Comparison of ENCODE assay signal across 9 cellular contexts in genomic region chr14:96796851-96797187, GRCh38. TPM values are rescaled to one million over a fixed set of nuclear protein-coding genes. Genes with fewer than 3 reads are reported as not detected.
DNase-seq lines count a peak whose midpoint lies in the region; FAIRE-seq and TF ChIP-seq lines count a peak whose summit lies in the region.
"Had no signal": no experiment of that assay in that cellular context is flagged by ENCODE, and none has a peak within 500 bp of the region (broad histone marks: within the 10 kb centered on the region; RNA-seq: fewer than 3 reads in every experiment).

No MANE protein-coding gene starts in this region.

- TF ChIP-seq CTCF in HL-60 (IDR thresholded peaks at IDR 0.05; ENCODE audit: insufficient read depth, low read length), result no peak
- no peak for TF ChIP-seq CTCF in MCF 10A (IDR thresholded peaks at IDR 0.05; ENCODE audit: unreplicated experiment)
- no peak for TF ChIP-seq CTCF in parathyroid adenoma (IDR thresholded peaks at IDR 0.05)

- no peak overlapping the region for H3K27ac Mint-ChIP-seq in MCF 10A (ENCODE audit: low read depth, unreplicated experiment)

- H3K9me3 ChIP-seq in parathyroid adenoma (ENCODE audit: control insufficient read depth, low read length), result no peaks in the 10 kb centered on the region
- no peaks in the 10 kb centered on the region for H3K9me3 ChIP-seq in small intestine (ENCODE audit: control insufficient read depth, low read depth)

- no peak overlapping the region for H2AFZ ChIP-seq in parathyroid adenoma

- intact Hi-C loops in MCF 10A (cut with micrococcal nuclease), result loop anchor here (1.0 to 2.0 kb wide), 2 partner anchors 14 to 30 kb away; no protein-coding TSS in a partner anchor

- H3K27me3 ChIP-seq in HL-60 (ENCODE audit: insufficient read depth, poor library complexity, severe bottlenecking), result no peaks in the 10 kb centered on the region
- no peaks in the 10 kb centered on the region for H3K27me3 ChIP-seq in parathyroid adenoma (ENCODE audit: control insufficient read depth, insufficient read depth, low read length)
- peaks cover 0 to 1% of the 10 kb centered on the region in 2 donors for H3K27me3 ChIP-seq in small intestine (ENCODE audit: control insufficient read depth in 2 of 2, insufficient read depth in 2 of 2, low read length in 2 of 2)
- H3K27me3 ChIP-seq: brain microvascular endothelial cell had no signal

- H3K9ac ChIP-seq in parathyroid adenoma, result no peak overlapping the region

- no peaks in the 10 kb centered on the region for H3K27me3 Mint-ChIP-seq in MCF 10A (ENCODE audit: insufficient read depth, unreplicated experiment)

- H3K4me1 ChIP-seq in parathyroid adenoma (no peaks in the 10 kb centered on the region), small intestine (ENCODE audit: control insufficient read depth in 2 of 2, insufficient read depth in 1 of 2, low read depth in 1 of 2, low read length in 1 of 2) (no peaks in the 10 kb centered on the region)

- CTCF ChIA-PET in MCF 10A (lab: Yijun Ruan, JAX), result interaction anchor here (0.6 to 3.2 kb wide), 4 partner anchors 14 to 57 kb away, joined by 3 to 15 read pairs (median 3); no protein-coding TSS in a partner anchor

- peaks cover 11% of the 10 kb centered on the region for H3K79me2 ChIP-seq in parathyroid adenoma

- POLR2A ChIA-PET in MCF 10A (lab: Yijun Ruan, JAX), result interaction anchor here (0.8 to 4.1 kb wide), 14 partner anchors 9 to 292 kb away, joined by 3 to 35 read pairs (median 8); no protein-coding TSS in a partner anchor

- H3K4me3 ChIP-seq in HL-60 (replicated peaks; ENCODE audit: insufficient read depth, low read length) (no peak overlapping the region), parathyroid adenoma (ENCODE audit: low read depth, low read length) (no peak overlapping the region), small intestine (ENCODE audit: low read depth in 1 of 2, low read length in 2 of 2) (no peak overlapping the region)

- H3K36me3 Mint-ChIP-seq in MCF 10A (ENCODE audit: insufficient read depth, unreplicated experiment), result no peaks in the 10 kb centered on the region

- FAIRE-seq in small intestine (lab: Jason Lieb, UNC), result no peak

- H3K36me3 ChIP-seq in parathyroid adenoma (ENCODE audit: control insufficient read depth, insufficient read depth, low read length) (no peaks in the 10 kb centered on the region), small intestine (ENCODE audit: control insufficient read depth in 2 of 2, insufficient read depth in 2 of 2, low read length in 2 of 2) (no peaks in the 10 kb centered on the region)
- H3K36me3 ChIP-seq: brain microvascular endothelial cell had no signal

- H3K4me3 Mint-ChIP-seq in MCF 10A (ENCODE audit: unreplicated experiment), result peak overlapping the region; percentile 85

- DNase-seq in SIG-M5 (lab: John Stamatoyannopoulos, UW) (peak; percentile 43), SIG-M5 treated with dmso at 0.1 percent for 504 hours (lab: John Stamatoyannopoulos, UW; ENCODE audit: unreplicated experiment) (no peak), HL-60 (ENCODE audit: low read depth in 1 of 2, low spot score in 1 of 2) (no peak), MCF 10A (ENCODE audit: unreplicated experiment) (peak; percentile 10), HPDE6-E6E7 (ENCODE audit: extremely low spot score) (no peak), small intestine (no peak)
- DNase-seq in stimulated activated CD4-positive, alpha-beta T cell treated with anti-CD3 and anti-CD28 coated beads, Interleukin-2, amount 100 ng/mL, for 48 hours, result no peak

- no peaks in the 10 kb centered on the region for H3K9me3 Mint-ChIP-seq in MCF 10A (ENCODE audit: unreplicated experiment)

- H3K27ac ChIP-seq in HL-60 (replicated peaks) (peak overlapping the region; percentile 98; the same call in 1 of the 2 replicates), parathyroid adenoma (no peak overlapping the region), small intestine (ENCODE audit: low read depth in 1 of 2, low read length in 1 of 2) (no peak overlapping the region)

- WGBS in small intestine, 3 donors, result 27 to 30% (median 29%) methylated on average over 4 of the region's 4 CpGs

- peaks cover 23% of the 10 kb centered on the region for H3K4me1 Mint-ChIP-seq in MCF 10A (ENCODE audit: insufficient read depth, unreplicated experiment)

- no TSS peak for BruUV-seq in MCF 10A (replicated peaks; lab: Mats Ljungman, UMichigan)

- peak overlapping the region; percentile 8 for H3K4me2 ChIP-seq in parathyroid adenoma (ENCODE audit: low read length)

RNA-seq across cellular contexts. Expression of gene VRK1, which starts 0.4 kb away (rescaled TPM):
- total RNA-seq in MCF 10A (2022), result 14.7 and 17.7 TPM in 2 replicates
- 10 to 100 TPM in 1 of 3 donors, 1 to 10 TPM in 2; 4.0 to 17.5 (median 4.6) TPM for polyA plus RNA-seq in small intestine

Comparison
In these comparisons a context has a peak if more than half of its experiments do, and no peak if none do; other contexts are left out.
1. DNase-seq: peak in SIG-M5 (single experiment) and MCF 10A (single experiment); none in SIG-M5 treated with dmso at 0.1 percent for 504 hours (single experiment), HL-60 (0 of 2), HPDE6-E6E7 (single experiment), small intestine (single experiment) and stimulated activated CD4-positive, alpha-beta T cell treated with anti-CD3 and anti-CD28 coated beads, Interleukin-2, amount 100 ng/mL, for 48 hours (0 of 2).